Comparison of ENCODE assay signal across 25 cellular contexts in genomic region chr22:42083119-42083518, GRCh38.
"Had no signal": no experiment of that assay in that cellular context is flagged by ENCODE, and none has a peak within 500 bp of the region (broad histone marks: within the 10 kb centered on the region; RNA-seq: fewer than 3 reads in every experiment).

No MANE protein-coding gene starts in this region.

- H3K9me3 Mint-ChIP-seq: activated naive CD4-positive, alpha-beta T cell treated with anti-CD3 and anti-CD28 coated beads, Interleukin-2, amount 10 ng/mL, durations not matched to agents 7 days and 5 days; activated T-helper 1 cell treated with anti-CD3 and anti-CD28 coated beads, Interleukin-12 subunit alpha, Interleukin-12 subunit beta, Interleukin-2, Interleukin-4 antibody, amounts not matched to agents 30 ng/mL and 10 ng/mL and 1 ng/mL, durations not matched to agents 14 hours and 24 hours and 36 hours; mesothelial cell of epicardium; naive B cell; WTC11 had no signal

- H3K4me3 Mint-ChIP-seq: activated naive CD4-positive, alpha-beta T cell treated with anti-CD3 and anti-CD28 coated beads, Interleukin-2, amount 10 ng/mL, durations not matched to agents 7 days and 5 days; activated T-helper 1 cell treated with anti-CD3 and anti-CD28 coated beads, Interleukin-12 subunit alpha, Interleukin-12 subunit beta, Interleukin-2, Interleukin-4 antibody, amounts not matched to agents 30 ng/mL and 10 ng/mL and 1 ng/mL, durations not matched to agents 14 hours and 24 hours and 36 hours; mesothelial cell of epicardium; neural progenitor cell; WTC11 had no signal

- H3K27me3 ChIP-seq: breast epithelium, neural progenitor cell, spleen, testis, transverse colon had no signal

- H3K27ac ChIP-seq: breast epithelium, neural progenitor cell, parathyroid adenoma, psoas muscle, spleen, testis, transverse colon had no signal

- ATAC-seq: left cardiac atrium, psoas muscle, WTC11 had no signal

- H3K27me3 Mint-ChIP-seq: activated naive CD4-positive, alpha-beta T cell treated with anti-CD3 and anti-CD28 coated beads, Interleukin-2, amount 10 ng/mL, durations not matched to agents 7 days and 5 days; naive B cell had no signal

- H3K9me3 ChIP-seq: breast epithelium, psoas muscle, spleen, testis, transverse colon had no signal

- H3K27ac Mint-ChIP-seq: activated naive CD4-positive, alpha-beta T cell treated with anti-CD3 and anti-CD28 coated beads, Interleukin-2, amount 10 ng/mL, durations not matched to agents 7 days and 5 days; activated T-helper 1 cell treated with anti-CD3 and anti-CD28 coated beads, Interleukin-12 subunit alpha, Interleukin-12 subunit beta, Interleukin-2, Interleukin-4 antibody, amounts not matched to agents 30 ng/mL and 10 ng/mL and 1 ng/mL, durations not matched to agents 14 hours and 24 hours and 36 hours had no signal

- DNase-seq: activated CD4-positive, alpha-beta T cell treated with anti-CD3 and anti-CD28 coated beads for 1 hour; activated CD4-positive, alpha-beta T cell treated with anti-CD3 and anti-CD28 coated beads, Interleukin-2, amount 50 U/mL, for 48 hours; activated CD8-positive, alpha-beta memory T cell treated with anti-CD3 and anti-CD28 coated beads for 24 hours; activated effector memory CD4-positive, alpha-beta T cell treated with anti-CD3 and anti-CD28 coated beads, Interleukin-2, amount 50 U/mL, for 16 hours; activated naive CD4-positive, alpha-beta T cell treated with anti-CD3 and anti-CD28 coated beads, Interleukin-2, amount 10 ng/mL, durations not matched to agents 7 days and 5 days; amygdala; central memory CD4-positive, alpha-beta T cell; head of caudate nucleus; hippocampal formation; left cardiac atrium; mammary epithelial cell; naive B cell; occipital lobe; psoas muscle; spleen; stimulated activated naive CD4-positive, alpha-beta T cell treated with Interleukin-2 at 50 U/mL for 16 hours; T-helper 2 cell; testis; transverse colon had no signal
